In the genomic region with DNA sequence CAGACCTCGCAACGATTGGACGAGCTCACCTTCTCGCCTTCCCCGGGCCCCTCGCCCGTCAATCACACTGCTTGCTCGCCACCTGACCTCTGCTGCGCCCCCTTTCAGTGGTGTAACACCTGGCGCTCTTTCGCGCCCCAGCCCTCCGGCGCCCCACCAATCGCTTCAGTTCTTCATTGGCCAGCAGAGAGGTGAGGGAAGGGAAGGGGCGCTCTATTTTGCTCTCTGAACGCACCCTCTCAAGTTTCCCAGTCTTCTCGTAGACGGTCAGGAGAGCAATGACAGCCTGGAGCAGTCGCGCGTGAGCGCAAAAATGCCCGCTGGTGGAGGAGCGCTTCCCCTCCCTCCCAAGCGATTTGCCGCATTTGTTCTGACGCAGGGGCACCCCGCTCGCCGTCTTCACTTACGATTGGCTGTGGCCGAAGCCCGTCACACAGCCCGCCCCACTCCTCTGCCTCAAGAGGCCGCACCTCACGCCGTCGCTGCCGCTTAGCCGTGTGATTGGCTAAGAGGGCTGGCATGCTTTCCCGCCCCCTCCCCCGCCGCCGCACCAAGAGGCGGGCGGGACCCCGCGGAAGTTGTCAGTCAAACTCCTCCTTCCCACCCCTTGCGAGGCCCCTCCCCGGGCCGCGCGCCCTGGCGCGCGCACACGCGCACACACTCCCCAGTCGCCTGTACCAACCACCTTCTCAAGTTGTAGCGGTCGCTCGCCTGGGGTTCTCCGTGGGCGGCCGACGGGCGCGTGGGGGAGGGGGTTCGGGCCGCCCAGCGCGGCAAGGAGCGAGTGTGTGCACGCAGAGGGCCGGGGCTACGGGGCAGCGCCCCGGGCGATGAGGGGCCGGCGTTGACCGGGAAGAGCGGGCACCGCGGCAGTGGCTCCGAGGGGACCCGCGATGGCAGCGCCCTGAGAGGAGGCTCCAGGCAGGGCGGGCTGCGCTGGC, we compare ENCODE assay signal across 1 cellular context.
A peak's percentile ranks its signal among the peaks of the same experiment; 100 is the strongest.
TF ChIP-seq lines count a peak whose summit lies in the region.

A gene (plus strand): TSS at position 667 of the 941 bp plus-strand sequence. CDS start 701 bp downstream, outside the sequence.

TF ChIP-seq in K562, 482 proteins besides CTCF, POLR2A, EP300 and RAD21 (continued from another document and continues in another):
- 0 out of 4 replicates have a peak, but pooled peaks of 1 of the 2 experiments have one; percentile 6 for TF ChIP-seq TBL1XR1 (IDR thresholded peaks at IDR 0.05; ENCODE audit: low read length in 2 of 2)
- no peak for TF ChIP-seq HDAC3 (IDR thresholded peaks at IDR 0.05; ENCODE audit: borderline replicate concordance, partially characterized antibody)
- TF ChIP-seq NFATC3 (IDR thresholded peaks at IDR 0.05) = no peak
- TF ChIP-seq KLF1 (tag; IDR thresholded peaks at IDR 0.05) = no peak; the same call in 1 of the 2 replicates
- peak; percentile 82 for TF ChIP-seq ZNF444 (CRISPR knock-in tag; IDR thresholded peaks at IDR 0.05)
- no peak for TF ChIP-seq ZNF696 (CRISPR knock-in tag; conservative IDR thresholded peaks at IDR 0.05)
- TF ChIP-seq, protein P1, sequence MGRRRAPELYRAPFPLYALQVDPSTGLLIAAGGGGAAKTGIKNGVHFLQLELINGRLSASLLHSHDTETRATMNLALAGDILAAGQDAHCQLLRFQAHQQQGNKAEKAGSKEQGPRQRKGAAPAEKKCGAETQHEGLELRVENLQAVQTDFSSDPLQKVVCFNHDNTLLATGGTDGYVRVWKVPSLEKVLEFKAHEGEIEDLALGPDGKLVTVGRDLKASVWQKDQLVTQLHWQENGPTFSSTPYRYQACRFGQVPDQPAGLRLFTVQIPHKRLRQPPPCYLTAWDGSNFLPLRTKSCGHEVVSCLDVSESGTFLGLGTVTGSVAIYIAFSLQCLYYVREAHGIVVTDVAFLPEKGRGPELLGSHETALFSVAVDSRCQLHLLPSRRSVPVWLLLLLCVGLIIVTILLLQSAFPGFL (CRISPR knock-in tag; IDR thresholded peaks at IDR 0.05) = peak; percentile 98; the same call in 1 of the 2 replicates
- TF ChIP-seq, protein P2, sequence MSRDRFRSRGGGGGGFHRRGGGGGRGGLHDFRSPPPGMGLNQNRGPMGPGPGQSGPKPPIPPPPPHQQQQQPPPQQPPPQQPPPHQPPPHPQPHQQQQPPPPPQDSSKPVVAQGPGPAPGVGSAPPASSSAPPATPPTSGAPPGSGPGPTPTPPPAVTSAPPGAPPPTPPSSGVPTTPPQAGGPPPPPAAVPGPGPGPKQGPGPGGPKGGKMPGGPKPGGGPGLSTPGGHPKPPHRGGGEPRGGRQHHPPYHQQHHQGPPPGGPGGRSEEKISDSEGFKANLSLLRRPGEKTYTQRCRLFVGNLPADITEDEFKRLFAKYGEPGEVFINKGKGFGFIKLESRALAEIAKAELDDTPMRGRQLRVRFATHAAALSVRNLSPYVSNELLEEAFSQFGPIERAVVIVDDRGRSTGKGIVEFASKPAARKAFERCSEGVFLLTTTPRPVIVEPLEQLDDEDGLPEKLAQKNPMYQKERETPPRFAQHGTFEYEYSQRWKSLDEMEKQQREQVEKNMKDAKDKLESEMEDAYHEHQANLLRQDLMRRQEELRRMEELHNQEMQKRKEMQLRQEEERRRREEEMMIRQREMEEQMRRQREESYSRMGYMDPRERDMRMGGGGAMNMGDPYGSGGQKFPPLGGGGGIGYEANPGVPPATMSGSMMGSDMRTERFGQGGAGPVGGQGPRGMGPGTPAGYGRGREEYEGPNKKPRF (IDR thresholded peaks at IDR 0.05; ENCODE audit: low read depth, low read length) = no peak
- TF ChIP-seq, protein P3, sequence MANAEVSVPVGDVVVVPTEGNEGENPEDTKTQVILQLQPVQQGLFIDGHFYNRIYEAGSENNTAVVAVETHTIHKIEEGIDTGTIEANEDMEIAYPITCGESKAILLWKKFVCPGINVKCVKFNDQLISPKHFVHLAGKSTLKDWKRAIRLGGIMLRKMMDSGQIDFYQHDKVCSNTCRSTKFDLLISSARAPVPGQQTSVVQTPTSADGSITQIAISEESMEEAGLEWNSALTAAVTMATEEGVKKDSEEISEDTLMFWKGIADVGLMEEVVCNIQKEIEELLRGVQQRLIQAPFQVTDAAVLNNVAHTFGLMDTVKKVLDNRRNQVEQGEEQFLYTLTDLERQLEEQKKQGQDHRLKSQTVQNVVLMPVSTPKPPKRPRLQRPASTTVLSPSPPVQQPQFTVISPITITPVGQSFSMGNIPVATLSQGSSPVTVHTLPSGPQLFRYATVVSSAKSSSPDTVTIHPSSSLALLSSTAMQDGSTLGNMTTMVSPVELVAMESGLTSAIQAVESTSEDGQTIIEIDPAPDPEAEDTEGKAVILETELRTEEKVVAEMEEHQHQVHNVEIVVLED (CRISPR knock-in tag; IDR thresholded peaks at IDR 0.05) = peak; percentile 69
- TF ChIP-seq, protein P4, sequence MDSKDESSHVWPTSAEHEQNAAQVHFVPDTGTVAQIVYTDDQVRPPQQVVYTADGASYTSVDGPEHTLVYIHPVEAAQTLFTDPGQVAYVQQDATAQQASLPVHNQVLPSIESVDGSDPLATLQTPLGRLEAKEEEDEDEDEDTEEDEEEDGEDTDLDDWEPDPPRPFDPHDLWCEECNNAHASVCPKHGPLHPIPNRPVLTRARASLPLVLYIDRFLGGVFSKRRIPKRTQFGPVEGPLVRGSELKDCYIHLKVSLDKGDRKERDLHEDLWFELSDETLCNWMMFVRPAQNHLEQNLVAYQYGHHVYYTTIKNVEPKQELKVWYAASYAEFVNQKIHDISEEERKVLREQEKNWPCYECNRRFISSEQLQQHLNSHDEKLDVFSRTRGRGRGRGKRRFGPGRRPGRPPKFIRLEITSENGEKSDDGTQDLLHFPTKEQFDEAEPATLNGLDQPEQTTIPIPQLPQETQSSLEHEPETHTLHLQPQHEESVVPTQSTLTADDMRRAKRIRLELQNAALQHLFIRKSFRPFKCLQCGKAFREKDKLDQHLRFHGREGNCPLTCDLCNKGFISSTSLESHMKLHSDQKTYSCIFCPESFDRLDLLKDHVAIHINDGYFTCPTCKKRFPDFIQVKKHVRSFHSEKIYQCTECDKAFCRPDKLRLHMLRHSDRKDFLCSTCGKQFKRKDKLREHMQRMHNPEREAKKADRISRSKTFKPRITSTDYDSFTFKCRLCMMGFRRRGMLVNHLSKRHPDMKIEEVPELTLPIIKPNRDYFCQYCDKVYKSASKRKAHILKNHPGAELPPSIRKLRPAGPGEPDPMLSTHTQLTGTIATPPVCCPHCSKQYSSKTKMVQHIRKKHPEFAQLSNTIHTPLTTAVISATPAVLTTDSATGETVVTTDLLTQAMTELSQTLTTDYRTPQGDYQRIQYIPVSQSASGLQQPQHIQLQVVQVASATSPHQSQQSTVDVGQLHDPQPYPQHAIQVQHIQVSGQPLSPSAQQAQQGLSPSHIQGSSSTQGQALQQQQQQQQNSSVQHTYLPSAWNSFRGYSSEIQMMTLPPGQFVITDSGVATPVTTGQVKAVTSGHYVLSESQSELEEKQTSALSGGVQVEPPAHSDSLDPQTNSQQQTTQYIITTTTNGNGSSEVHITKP (IDR thresholded peaks at IDR 0.05; ENCODE audit: partially characterized antibody) = peak; percentile 82
- TF ChIP-seq, protein P5, sequence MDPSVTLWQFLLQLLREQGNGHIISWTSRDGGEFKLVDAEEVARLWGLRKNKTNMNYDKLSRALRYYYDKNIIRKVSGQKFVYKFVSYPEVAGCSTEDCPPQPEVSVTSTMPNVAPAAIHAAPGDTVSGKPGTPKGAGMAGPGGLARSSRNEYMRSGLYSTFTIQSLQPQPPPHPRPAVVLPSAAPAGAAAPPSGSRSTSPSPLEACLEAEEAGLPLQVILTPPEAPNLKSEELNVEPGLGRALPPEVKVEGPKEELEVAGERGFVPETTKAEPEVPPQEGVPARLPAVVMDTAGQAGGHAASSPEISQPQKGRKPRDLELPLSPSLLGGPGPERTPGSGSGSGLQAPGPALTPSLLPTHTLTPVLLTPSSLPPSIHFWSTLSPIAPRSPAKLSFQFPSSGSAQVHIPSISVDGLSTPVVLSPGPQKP (CRISPR knock-in tag; IDR thresholded peaks at IDR 0.05) = no peak
- TF ChIP-seq MTA3 (IDR thresholded peaks at IDR 0.05; ENCODE audit: borderline replicate concordance) = peak; percentile 88
- no peak for TF ChIP-seq ETS2 (tag; IDR thresholded peaks at IDR 0.05; ENCODE audit: borderline replicate concordance, poor library complexity, severe bottlenecking)
- peak; percentile 34; the same call in 1 of the 2 replicates for TF ChIP-seq CHCHD3 (CRISPR knock-in tag; IDR thresholded peaks at IDR 0.05)
- TF ChIP-seq HDAC1 (IDR thresholded peaks at IDR 0.05) = peak in 1 of 2 experiments; percentile 92; a peak in 2 of 4 replicates
- peak; percentile 28; the same call in 1 of the 2 replicates for TF ChIP-seq ZNF232 (CRISPR knock-in tag; IDR thresholded peaks at IDR 0.05)
- no peak for TF ChIP-seq SRSF9 (IDR thresholded peaks at IDR 0.05; ENCODE audit: borderline replicate concordance, low read depth, low read length)
- peak; percentile 74 for TF ChIP-seq ZNF24 (IDR thresholded peaks at IDR 0.05)
- no peak for TF ChIP-seq FUS (optimal IDR thresholded peaks at IDR 0.05; ENCODE audit: low read depth, low read length)
- TF ChIP-seq, protein P6, sequence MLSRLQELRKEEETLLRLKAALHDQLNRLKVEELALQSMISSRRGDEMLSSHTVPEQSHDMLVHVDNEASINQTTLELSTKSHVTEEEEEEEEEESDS (CRISPR knock-in tag; IDR thresholded peaks at IDR 0.05) = no peak
- no peak for TF ChIP-seq EWSR1 (IDR thresholded peaks at IDR 0.05; ENCODE audit: borderline replicate concordance, low read depth, partially characterized antibody)
- TF ChIP-seq STAT5B (CRISPR knock-in tag; IDR thresholded peaks at IDR 0.05) = no peak
- TF ChIP-seq, protein P7, sequence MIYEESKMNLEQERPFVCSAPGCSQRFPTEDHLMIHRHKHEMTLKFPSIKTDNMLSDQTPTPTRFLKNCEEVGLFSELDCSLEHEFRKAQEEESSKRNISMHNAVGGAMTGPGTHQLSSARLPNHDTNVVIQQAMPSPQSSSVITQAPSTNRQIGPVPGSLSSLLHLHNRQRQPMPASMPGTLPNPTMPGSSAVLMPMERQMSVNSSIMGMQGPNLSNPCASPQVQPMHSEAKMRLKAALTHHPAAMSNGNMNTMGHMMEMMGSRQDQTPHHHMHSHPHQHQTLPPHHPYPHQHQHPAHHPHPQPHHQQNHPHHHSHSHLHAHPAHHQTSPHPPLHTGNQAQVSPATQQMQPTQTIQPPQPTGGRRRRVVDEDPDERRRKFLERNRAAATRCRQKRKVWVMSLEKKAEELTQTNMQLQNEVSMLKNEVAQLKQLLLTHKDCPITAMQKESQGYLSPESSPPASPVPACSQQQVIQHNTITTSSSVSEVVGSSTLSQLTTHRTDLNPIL (CRISPR knock-in tag; IDR thresholded peaks at IDR 0.05) = no peak
- TF ChIP-seq ZNF77 (CRISPR knock-in tag; IDR thresholded peaks at IDR 0.05) = peak; percentile 84; the same call in 1 of the 2 replicates
- no peak for TF ChIP-seq BRD4 (IDR thresholded peaks at IDR 0.05)
- TF ChIP-seq, protein P8, sequence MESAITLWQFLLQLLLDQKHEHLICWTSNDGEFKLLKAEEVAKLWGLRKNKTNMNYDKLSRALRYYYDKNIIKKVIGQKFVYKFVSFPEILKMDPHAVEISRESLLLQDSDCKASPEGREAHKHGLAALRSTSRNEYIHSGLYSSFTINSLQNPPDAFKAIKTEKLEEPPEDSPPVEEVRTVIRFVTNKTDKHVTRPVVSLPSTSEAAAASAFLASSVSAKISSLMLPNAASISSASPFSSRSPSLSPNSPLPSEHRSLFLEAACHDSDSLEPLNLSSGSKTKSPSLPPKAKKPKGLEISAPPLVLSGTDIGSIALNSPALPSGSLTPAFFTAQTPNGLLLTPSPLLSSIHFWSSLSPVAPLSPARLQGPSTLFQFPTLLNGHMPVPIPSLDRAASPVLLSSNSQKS (CRISPR knock-in tag; IDR thresholded peaks at IDR 0.05) = no peak
- no peak for TF ChIP-seq ZFP36 (IDR thresholded peaks at IDR 0.05; ENCODE audit: low read depth, low read length, partially characterized antibody)
- no peak for TF ChIP-seq ZNF316 (IDR thresholded peaks at IDR 0.05)
- TF ChIP-seq ATF1 (CRISPR knock-in tag; IDR thresholded peaks at IDR 0.05) = peak; percentile 69
- TF ChIP-seq ATF1 (tag; IDR thresholded peaks at IDR 0.05) = peak; percentile 99
- TF ChIP-seq NFRKB (IDR thresholded peaks at IDR 0.05; ENCODE audit: low read depth) = peak; percentile 62
- TF ChIP-seq, protein P9, sequence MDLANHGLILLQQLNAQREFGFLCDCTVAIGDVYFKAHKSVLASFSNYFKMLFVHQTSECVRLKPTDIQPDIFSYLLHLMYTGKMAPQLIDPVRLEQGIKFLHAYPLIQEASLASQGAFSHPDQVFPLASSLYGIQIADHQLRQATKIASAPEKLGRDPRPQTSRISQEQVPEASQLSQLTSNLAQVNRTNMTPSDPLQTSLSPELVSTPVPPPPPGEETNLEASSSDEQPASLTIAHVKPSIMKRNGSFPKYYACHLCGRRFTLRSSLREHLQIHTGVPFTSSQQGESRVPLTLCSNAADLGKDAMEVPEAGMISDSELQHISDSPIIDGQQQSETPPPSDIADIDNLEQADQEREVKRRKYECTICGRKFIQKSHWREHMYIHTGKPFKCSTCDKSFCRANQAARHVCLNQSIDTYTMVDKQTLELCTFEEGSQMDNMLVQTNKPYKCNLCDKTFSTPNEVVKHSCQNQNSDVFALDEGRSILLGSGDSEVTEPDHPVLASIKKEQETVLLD (IDR thresholded peaks at IDR 0.05) = peak; percentile 70
- TF ChIP-seq HMGN3 (IDR thresholded peaks at IDR 0.05; ENCODE audit: borderline replicate concordance, extremely low read depth, insufficient read length, low read depth, low read length) = peak; percentile 54
- 0 out of 2 replicates have a peak, but pooled peaks have one; percentile 18 for TF ChIP-seq RHOXF2B (CRISPR knock-in tag; conservative IDR thresholded peaks at IDR 0.05)
- TF ChIP-seq SIN3A (IDR thresholded peaks at IDR 0.05; ENCODE audit: borderline replicate concordance in 2 of 2, control insufficient read depth in 1 of 2, low read depth in 2 of 2, low read length in 2 of 2) = peak; percentile 66 to 68; a peak in 2 of 4 replicates
- TF ChIP-seq, protein P10, sequence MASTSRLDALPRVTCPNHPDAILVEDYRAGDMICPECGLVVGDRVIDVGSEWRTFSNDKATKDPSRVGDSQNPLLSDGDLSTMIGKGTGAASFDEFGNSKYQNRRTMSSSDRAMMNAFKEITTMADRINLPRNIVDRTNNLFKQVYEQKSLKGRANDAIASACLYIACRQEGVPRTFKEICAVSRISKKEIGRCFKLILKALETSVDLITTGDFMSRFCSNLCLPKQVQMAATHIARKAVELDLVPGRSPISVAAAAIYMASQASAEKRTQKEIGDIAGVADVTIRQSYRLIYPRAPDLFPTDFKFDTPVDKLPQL (IDR thresholded peaks at IDR 0.05; ENCODE audit: extremely low read depth, insufficient read length) = no peak
- peak; percentile 85 for TF ChIP-seq MEIS2 (IDR thresholded peaks at IDR 0.05; ENCODE audit: partially characterized antibody)
- peak; percentile 77 for TF ChIP-seq POLR2AphosphoS5 (IDR thresholded peaks at IDR 0.05; ENCODE audit: control insufficient read depth, insufficient read depth, low read depth, low read length)
- no peak; a peak in 1 of 4 replicates for TF ChIP-seq SRF (CRISPR knock-in tag; IDR thresholded peaks at IDR 0.05)
- TF ChIP-seq, protein P11, sequence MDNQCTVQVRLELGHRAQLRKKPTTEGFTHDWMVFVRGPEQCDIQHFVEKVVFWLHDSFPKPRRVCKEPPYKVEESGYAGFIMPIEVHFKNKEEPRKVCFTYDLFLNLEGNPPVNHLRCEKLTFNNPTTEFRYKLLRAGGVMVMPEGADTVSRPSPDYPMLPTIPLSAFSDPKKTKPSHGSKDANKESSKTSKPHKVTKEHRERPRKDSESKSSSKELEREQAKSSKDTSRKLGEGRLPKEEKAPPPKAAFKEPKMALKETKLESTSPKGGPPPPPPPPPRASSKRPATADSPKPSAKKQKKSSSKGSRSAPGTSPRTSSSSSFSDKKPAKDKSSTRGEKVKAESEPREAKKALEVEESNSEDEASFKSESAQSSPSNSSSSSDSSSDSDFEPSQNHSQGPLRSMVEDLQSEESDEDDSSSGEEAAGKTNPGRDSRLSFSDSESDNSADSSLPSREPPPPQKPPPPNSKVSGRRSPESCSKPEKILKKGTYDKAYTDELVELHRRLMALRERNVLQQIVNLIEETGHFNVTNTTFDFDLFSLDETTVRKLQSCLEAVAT (IDR thresholded peaks at IDR 0.05) = peak; percentile 68 to 87; a peak in 2 of 4 replicates
